In genomic region chr1:227920896-227921295, GRCh38 we compare ENCODE assay signal across 19 cellular contexts. TPM values are rescaled to one million over a fixed set of nuclear protein-coding genes. Genes with fewer than 3 reads are reported as not detected.
DNase-seq lines count a peak whose midpoint lies in the region; ATAC-seq and TF ChIP-seq lines count a peak whose summit lies in the region.
"Had no signal": no experiment of that assay in that cellular context is flagged by ENCODE, and none has a peak within 500 bp of the region (broad histone marks: within the 10 kb centered on the region; RNA-seq: fewer than 3 reads in every experiment).

No MANE protein-coding gene starts in this region.

- peak overlapping the region; percentile 69 for H2BK120ac ChIP-seq in neuronal stem cell (ENCODE audit: low read depth, low read length)

- peak overlapping the region; percentile 92 for H3K23ac ChIP-seq in neuronal stem cell (ENCODE audit: low read depth, low read length, poor library complexity)

- peak overlapping the region; percentile 92 for H3K18ac ChIP-seq in neuronal stem cell (ENCODE audit: low read length)

- peaks cover 0 to 7% of the 10 kb centered on the region in 2 donors for H3K36me3 ChIP-seq in neuronal stem cell (replicated peaks in 1 of 2; ENCODE audit: control insufficient read depth in 2 of 2, insufficient read depth in 2 of 2, low read length in 2 of 2)
- no peaks in the 10 kb centered on the region for H3K36me3 ChIP-seq in CD8-positive, alpha-beta memory T cell (ENCODE audit: insufficient read depth, low read length)
- H3K36me3 ChIP-seq: BLaER1 had no signal

- H3K79me1 ChIP-seq in neuronal stem cell (ENCODE audit: low read depth, low read length) = peaks cover 6% of the 10 kb centered on the region

- no peak overlapping the region for H3K4me2 ChIP-seq in neuronal stem cell (ENCODE audit: insufficient read depth, low read length, poor library complexity, severe bottlenecking)
- H3K4me2 ChIP-seq: BLaER1 had no signal

- peaks cover 0 to 2% of the 10 kb centered on the region in 2 donors for H3K9me3 ChIP-seq in neuronal stem cell (replicated peaks in 1 of 2; ENCODE audit: control insufficient read depth in 2 of 2, insufficient read depth in 1 of 2, low read depth in 1 of 2, low read length in 2 of 2)
- H3K9me3 ChIP-seq in CD8-positive, alpha-beta memory T cell (ENCODE audit: low read length) = no peaks in the 10 kb centered on the region
- H3K9me3 ChIP-seq: BLaER1 had no signal

- no peak overlapping the region for H3K4me3 Mint-ChIP-seq in chondrocyte (ENCODE audit: unreplicated experiment)
- no peak overlapping the region for H3K4me3 Mint-ChIP-seq in CD8-positive, alpha-beta memory T cell
- H3K4me3 Mint-ChIP-seq: CD14-positive monocyte; CD4-positive, alpha-beta memory T cell; H9; IgD-negative memory B cell had no signal

- peak overlapping the region; percentile 97 for H2AK5ac ChIP-seq in neuronal stem cell (ENCODE audit: low read depth, low read length)

- no peak overlapping the region for H3K27ac ChIP-seq in neuronal stem cell (replicated peaks; ENCODE audit: low read length)
- H3K27ac ChIP-seq in CD8-positive, alpha-beta memory T cell (ENCODE audit: low read depth, low read length) = no peak overlapping the region
- H3K27ac ChIP-seq: BLaER1 had no signal

- H3K36me3 Mint-ChIP-seq in chondrocyte (ENCODE audit: low read depth) = no peaks in the 10 kb centered on the region
- H3K36me3 Mint-ChIP-seq in CD8-positive, alpha-beta memory T cell = no peaks in the 10 kb centered on the region
- H3K36me3 Mint-ChIP-seq: CD14-positive monocyte; CD4-positive, alpha-beta memory T cell; IgD-negative memory B cell had no signal

- H3K9ac ChIP-seq in neuronal stem cell (ENCODE audit: low read depth, low read length, poor library complexity) = peak overlapping the region; percentile 61
- H3K9ac ChIP-seq: BLaER1 had no signal

- H3K4ac ChIP-seq in neuronal stem cell (ENCODE audit: low read length) = no peak overlapping the region

- H2BK5ac ChIP-seq in neuronal stem cell (ENCODE audit: low read length) = peak overlapping the region; percentile 44

- no peaks in the 10 kb centered on the region for H3K9me3 Mint-ChIP-seq in chondrocyte (ENCODE audit: low read depth)
- no peaks in the 10 kb centered on the region for H3K9me3 Mint-ChIP-seq in CD8-positive, alpha-beta memory T cell
- H3K9me3 Mint-ChIP-seq: H9, IgD-negative memory B cell had no signal

- H3K27ac Mint-ChIP-seq in chondrocyte (ENCODE audit: unreplicated experiment) = no peak overlapping the region
- H3K27ac Mint-ChIP-seq in CD8-positive, alpha-beta memory T cell = no peak overlapping the region
- H3K27ac Mint-ChIP-seq: CD14-positive monocyte; CD4-positive, alpha-beta memory T cell; H9; IgD-negative memory B cell had no signal

- H4K91ac ChIP-seq in neuronal stem cell (ENCODE audit: low read depth, low read length, poor library complexity) = peak overlapping the region; percentile 93

- H3K4me3 ChIP-seq in neuronal stem cell (ENCODE audit: low read length in 2 of 2) = no peak overlapping the region
- no peak overlapping the region for H3K4me3 ChIP-seq in CD8-positive, alpha-beta memory T cell (ENCODE audit: low read length)
- H3K4me3 ChIP-seq: BLaER1, GM12878 had no signal

- WGBS in neuronal stem cell (ENCODE audit: extremely low coverage in 2 of 2, insufficient read length in 2 of 2, insufficient replicate concordance in 1 of 2), 2 donors = no CpG with 5 or more reads among the region's 8 CpGs

- H2AFZ ChIP-seq in neuronal stem cell (ENCODE audit: low read length) = no peak overlapping the region

- POLR2A ChIA-PET in CD8-positive, alpha-beta memory T cell (lab: Charles Lee) = no interaction called here

- no peak for ATAC-seq in left ventricle myocardium superior
- ATAC-seq: GM12878, HepG2 had no signal

- peak overlapping the region; percentile 99 for H2BK12ac ChIP-seq in neuronal stem cell (ENCODE audit: low read length)

- intact Hi-C loops in left ventricle myocardium superior (cut with micrococcal nuclease) = no loop called here
- intact Hi-C loops in cardiac septum (cut with DNase I) = no loop called here

- H3K4me1 ChIP-seq in neuronal stem cell (ENCODE audit: control insufficient read depth in 2 of 2, insufficient read depth in 1 of 2, low read depth in 1 of 2, low read length in 2 of 2) = peaks cover 25 to 56% of the 10 kb centered on the region in 2 donors
- H3K4me1 ChIP-seq in CD8-positive, alpha-beta memory T cell (ENCODE audit: insufficient read depth, low read length) = no peaks in the 10 kb centered on the region
- H3K4me1 ChIP-seq: BLaER1 had no signal

- DNase-seq in left ventricle myocardium superior = peak; percentile 22
- DNase-seq in cardiac septum (ENCODE audit: low spot score) = no peak
- peak; percentile 88 for DNase-seq in chondrocyte (ENCODE audit: low spot score)
- DNase-seq in neuronal stem cell (ENCODE audit: low spot score) = no peak
- DNase-seq in Ammon's horn (ENCODE audit: low spot score) = no peak
- DNase-seq in CD8-positive, alpha-beta memory T cell = no peak
- DNase-seq: ACHN, DMS 273 treated with DMSO at 0.1 percent for 48 hours, DMS53, DND-41, EL, GOT3, H9 had no signal

- H3K4me1 Mint-ChIP-seq in chondrocyte (ENCODE audit: low read depth) = no peaks in the 10 kb centered on the region
- peaks cover 0 to 2% (median 0%) of the 10 kb centered on the region in 3 donors for H3K4me1 Mint-ChIP-seq in CD8-positive, alpha-beta memory T cell
- H3K4me1 Mint-ChIP-seq: CD14-positive monocyte, IgD-negative memory B cell had no signal

- H4K8ac ChIP-seq in neuronal stem cell (ENCODE audit: low read depth, low read length) = peak overlapping the region; percentile 19

- no peak for TF ChIP-seq CTCF in chondrocyte (IDR thresholded peaks at IDR 0.05)

- H3K27me3 Mint-ChIP-seq in chondrocyte (ENCODE audit: low read depth) = no peaks in the 10 kb centered on the region
- H3K27me3 Mint-ChIP-seq in CD8-positive, alpha-beta memory T cell = no peaks in the 10 kb centered on the region

- H3K27me3 ChIP-seq in neuronal stem cell (ENCODE audit: control insufficient read depth in 3 of 3, insufficient read depth in 3 of 3, low read depth in 1 of 3, low read length in 3 of 3) = peaks cover 0 to 4% (median 0%) of the 10 kb centered on the region in 3 experiments
- no peaks in the 10 kb centered on the region for H3K27me3 ChIP-seq in CD8-positive, alpha-beta memory T cell (ENCODE audit: insufficient read depth, low read length, poor library complexity, severe bottlenecking)
- H3K27me3 ChIP-seq: BLaER1 had no signal

- CTCF ChIA-PET in CD8-positive, alpha-beta memory T cell (lab: Charles Lee) = no interaction called here

- peak overlapping the region; percentile 92 for H3K14ac ChIP-seq in neuronal stem cell (ENCODE audit: low read length)

- peak overlapping the region; percentile 72 for H2BK15ac ChIP-seq in neuronal stem cell (ENCODE audit: low read length)

RNA-seq across cellular contexts. Expression of gene WNT9A, which starts 26.8 kb away (rescaled TPM):
- 2.5 TPM for total RNA-seq in left ventricle myocardium superior
- 6.5 TPM for total RNA-seq in cardiac septum
- 2.5 to 4.2 TPM (median 2.7 TPM) in 3 replicates for total RNA-seq in chondrocyte
- polyA plus RNA-seq in neuronal stem cell (2013, experiment 1 of 2) = 0.61 TPM
- polyA plus RNA-seq in neuronal stem cell (2013, experiment 2 of 2) = 0.69 TPM
- under 1 TPM; 0.07 to 0.13 TPM for total RNA-seq in CD8-positive, alpha-beta memory T cell
- polyA plus RNA-seq in CD8-positive, alpha-beta memory T cell = not detected
- total RNA-seq: GM12878 had no signal
- polyA plus RNA-seq: CD14-positive monocyte, GM12878, HepG2, IgD-negative memory B cell had no signal

Comparison
In these comparisons a context has a peak if more than half of its experiments do, and no peak if none do; other contexts are left out.
1. DNase-seq: peak in left ventricle myocardium superior (single experiment) and chondrocyte (single experiment); none in cardiac septum (single experiment), neuronal stem cell (single experiment), Ammon's horn (single experiment) and CD8-positive, alpha-beta memory T cell (0 of 5).